22 cellular contexts compared by ENCODE assay signal in genomic region chrX:117458243-117458968, GRCh38.
DNase-seq lines count a peak whose midpoint lies in the region; ATAC-seq and TF ChIP-seq lines count a peak whose summit lies in the region.
"Had no signal": no experiment of that assay in that cellular context is flagged by ENCODE, and none has a peak within 500 bp of the region (broad histone marks: within the 10 kb centered on the region; RNA-seq: fewer than 3 reads in every experiment).

No MANE protein-coding gene starts in this region.

- no peak for TF ChIP-seq POLR2A in vagina (IDR thresholded peaks at IDR 0.05)

- H3K27me3 ChIP-seq in vagina = no peaks in the 10 kb centered on the region
- H3K27me3 ChIP-seq: BLaER1 treated with 17β-estradiol and CSF1 and Interleukin-3, amounts not matched to agents 10 nM and 100 nM had no signal

- no peak overlapping the region for H3K4me3 ChIP-seq in vagina
- H3K4me3 ChIP-seq: A549; BLaER1 treated with 17β-estradiol and CSF1 and Interleukin-3, amounts not matched to agents 10 nM and 100 nM; GM12878 had no signal

- peaks cover 3% of the 10 kb centered on the region for H3K9me3 ChIP-seq in vagina
- H3K9me3 ChIP-seq: A549 had no signal

- DNase-seq in cardiac septum (ENCODE audit: low spot score) = peak; percentile 71
- no peak for DNase-seq in left ventricle myocardium superior
- DNase-seq in mesenteric fat pad (ENCODE audit: low spot score) = peak; percentile 82
- DNase-seq in vagina (ENCODE audit: extremely low spot score in 2 of 2) = peak; percentile 77 to 84
- DNase-seq in NCI-H774 (lab: John Stamatoyannopoulos, UW) = no peak
- no peak for DNase-seq in NCI-H82 (lab: John Stamatoyannopoulos, UW)
- DNase-seq: AML-193; CD4-positive, alpha-beta T cell; CD8-positive, alpha-beta T cell; COR-L47; DMS 273 treated with DMSO at 0.1 percent for 48 hours; DMS153; DMS53; DMS79; DND-41; EL; GDM1 had no signal

- intact Hi-C loops in cardiac septum (cut with DNase I) = no loop called here
- intact Hi-C loops in left ventricle myocardium superior (cut with micrococcal nuclease) = no loop called here
- intact Hi-C loops in vagina (cut with DNase I) = no loop called here

- no peaks in the 10 kb centered on the region for H3K36me3 ChIP-seq in vagina
- H3K36me3 ChIP-seq: BLaER1 treated with 17β-estradiol and CSF1 and Interleukin-3, amounts not matched to agents 10 nM and 100 nM had no signal

- ATAC-seq in left ventricle myocardium superior = no peak
- ATAC-seq: A549; CD8-positive, alpha-beta T cell; GM12878 had no signal

- no peaks in the 10 kb centered on the region for H3K4me1 ChIP-seq in vagina
- H3K4me1 ChIP-seq: A549; BLaER1 treated with 17β-estradiol and CSF1 and Interleukin-3, amounts not matched to agents 10 nM and 100 nM had no signal

- no peak for TF ChIP-seq CTCF in vagina (IDR thresholded peaks at IDR 0.05)

- H3K27ac ChIP-seq in vagina = no peak overlapping the region
- H3K27ac ChIP-seq: 22Rv1; A549; BLaER1 treated with 17β-estradiol and CSF1 and Interleukin-3, amounts not matched to agents 10 nM and 100 nM; C4-2B had no signal

Comparison
In these comparisons a context has a peak if more than half of its experiments do, and no peak if none do; other contexts are left out.
1. DNase-seq: peak in cardiac septum (single experiment), mesenteric fat pad (single experiment) and vagina (2 of 2); none in left ventricle myocardium superior (single experiment), NCI-H774 (single experiment) and NCI-H82 (single experiment).